8 cellular contexts compared by ENCODE assay signal in genomic region chr1:115764541-115764940, GRCh38. TPM values are rescaled to one million over a fixed set of nuclear protein-coding genes. Genes with fewer than 3 reads are reported as not detected.
DNase-seq lines count a peak whose midpoint lies in the region; ATAC-seq and TF ChIP-seq lines count a peak whose summit lies in the region.

No MANE protein-coding gene starts in this region.

- peak; percentile 11 for DNase-seq in SKM-1 treated with dmso at 0.1 percent for 144 hours (lab: John Stamatoyannopoulos, UW; ENCODE audit: unreplicated experiment)
- no peak for DNase-seq in SKM-1 (lab: John Stamatoyannopoulos, UW; ENCODE audit: unreplicated experiment)
- peak; percentile 79 to 92 for DNase-seq in SJCRH30
- peak; percentile 32 for DNase-seq in left cardiac atrium
- no peak for DNase-seq in upper lobe of right lung
- no peak for DNase-seq in stimulated activated naive CD4-positive, alpha-beta T cell (lab: John Stamatoyannopoulos, UW)
- DNase-seq in KG1 (lab: John Stamatoyannopoulos, UW) = no peak

- peak; percentile 45 for TF ChIP-seq CTCF in upper lobe of right lung (IDR thresholded peaks at IDR 0.05)

- H3K9me3 ChIP-seq in SJCRH30 (replicated peaks) = no peaks in the 10 kb centered on the region; the same call in 1 of the 2 replicates
- H3K9me3 ChIP-seq in upper lobe of right lung = no peaks in the 10 kb centered on the region

- H3K4me1 ChIP-seq in SJCRH30 = peaks cover 55% of the 10 kb centered on the region
- peaks cover 7% of the 10 kb centered on the region for H3K4me1 ChIP-seq in upper lobe of right lung

- H3K36me3 ChIP-seq in SJCRH30 (no peaks in the 10 kb centered on the region), upper lobe of right lung (no peaks in the 10 kb centered on the region)

- no peaks in the 10 kb centered on the region for H3K27me3 ChIP-seq in SJCRH30
- H3K27me3 ChIP-seq in upper lobe of right lung = no peaks in the 10 kb centered on the region

- H3K4me3 ChIP-seq in SJCRH30 = no peak overlapping the region; the same call in 1 of the 2 replicates
- no peak overlapping the region for H3K4me3 ChIP-seq in upper lobe of right lung

- ATAC-seq in left cardiac atrium = no peak
- ATAC-seq in upper lobe of right lung = peak; percentile 60
- no peak for ATAC-seq in GM21390 (IDR thresholded peaks at IDR 0.05; ENCODE audit: unreplicated experiment)

- intact Hi-C loops in left cardiac atrium (cut with DNase I) (loop anchor here in 1 of 2 donors (2.0 kb wide), 1 partner anchor 156 kb away; no protein-coding TSS in a partner anchor), upper lobe of right lung (cut with DNase I) (no loop called here)

- H3K27ac ChIP-seq in SJCRH30 = peak overlapping the region; percentile 99
- no peak overlapping the region for H3K27ac ChIP-seq in upper lobe of right lung

RNA-seq across cellular contexts. Expression of gene CASQ2, which starts 4.0 kb away (rescaled TPM):
- total RNA-seq in SJCRH30 (2014; rRNA removed; shearing (Covaris generic)) = 0.28 and 0.49 TPM in 2 replicates
- total RNA-seq in left cardiac atrium (100 to 1,000 TPM; 603 to 715 TPM), upper lobe of right lung (1.3 TPM)

Comparison
In these comparisons a context has a peak if more than half of its experiments do, and no peak if none do; other contexts are left out.
1. DNase-seq: peak in SKM-1 treated with dmso at 0.1 percent for 144 hours (single experiment), SJCRH30 (2 of 2) and left cardiac atrium (single experiment); none in SKM-1 (single experiment), upper lobe of right lung (single experiment), stimulated activated naive CD4-positive, alpha-beta T cell (0 of 6) and KG1 (single experiment).
2. RNA of gene CASQ2, which starts 4.0 kb away (total RNA-seq): 603 to 715 TPM in left cardiac atrium; 1.3 TPM in upper lobe of right lung (single experiment) and 0.28 to 0.49 TPM in SJCRH30; every median in the first group is over 100 times any median in the second.